Comparison of ENCODE assay signal across 9 cellular contexts in the genomic region with DNA sequence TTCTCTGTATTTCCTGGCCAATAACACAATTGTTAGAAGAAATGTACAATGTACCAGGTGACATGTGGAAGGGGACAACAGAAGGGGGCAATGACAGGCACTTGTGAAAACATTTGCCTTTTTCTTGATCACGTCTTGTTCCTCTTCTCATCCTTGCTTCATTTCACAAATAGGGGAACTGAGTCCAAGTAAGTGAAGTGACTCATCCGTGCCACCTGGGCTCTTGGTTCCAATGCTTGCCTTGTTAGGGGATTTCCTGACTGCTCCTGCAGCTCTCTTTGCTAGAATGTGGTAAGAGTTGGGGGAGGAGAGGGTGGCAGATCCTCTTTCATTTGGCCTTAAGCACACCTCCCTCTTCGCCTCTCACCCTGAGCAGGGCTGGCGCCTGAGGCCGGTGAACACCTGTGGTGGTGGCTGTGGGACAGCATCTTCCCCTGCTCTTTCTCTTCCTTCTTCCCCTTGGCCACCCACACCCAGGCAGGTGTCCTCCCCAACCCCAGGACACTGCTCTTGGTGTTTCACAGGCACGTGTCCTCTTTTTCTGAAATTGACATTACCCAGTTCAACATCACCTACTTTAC.
DNase-seq lines count a peak whose midpoint lies in the region; ATAC-seq, FAIRE-seq and TF ChIP-seq lines count a peak whose summit lies in the region.
"Had no signal": no experiment of that assay in that cellular context is flagged by ENCODE, and none has a peak within 500 bp of the region (broad histone marks: within the 10 kb centered on the region; RNA-seq: fewer than 3 reads in every experiment).

No MANE protein-coding gene starts in this region.

- DNase-seq in RCC 7860 (ENCODE audit: low spot score): peak; percentile 77
- DNase-seq in activated naive CD8-positive, alpha-beta T cell treated with anti-CD3 and anti-CD28 coated beads, Interleukin-2, amount 50 U/mL, for 24 hours: peak; percentile 62
- peak; percentile 17 for DNase-seq in stimulated activated CD8-positive, alpha-beta memory T cell treated with anti-CD3 and anti-CD28 coated beads, Interleukin-12 subunit alpha, Interleukin-12 subunit beta, amount 100 ng/mL, for 4 hours (ENCODE audit: low read depth)
- no peak for DNase-seq in foreskin fibroblast
- DNase-seq in NCI-H748 treated with DMSO at 0.1 percent for 48 hours (lab: John Stamatoyannopoulos, UW): no peak
- no peak for DNase-seq in NCI-H82 (lab: John Stamatoyannopoulos, UW)

- no peak for TF ChIP-seq CTCF in foreskin fibroblast (IDR thresholded peaks at IDR 0.05; ENCODE audit: low read depth, low read length)

- H3K27ac Mint-ChIP-seq in activated naive CD8-positive, alpha-beta T cell treated with anti-CD3 and anti-CD28 coated beads, Interleukin-2, amount 50 U/mL, for 24 hours: peak overlapping the region; percentile 82

- H3K36me3 Mint-ChIP-seq in activated naive CD8-positive, alpha-beta T cell treated with anti-CD3 and anti-CD28 coated beads, Interleukin-2, amount 50 U/mL, for 24 hours (ENCODE audit: low read depth): no peaks in the 10 kb centered on the region

- ATAC-seq in GM18907 (IDR thresholded peaks at IDR 0.05; ENCODE audit: unreplicated experiment) (peak; percentile 86), HG02981 (IDR thresholded peaks at IDR 0.05; ENCODE audit: unreplicated experiment) (peak; percentile 83)
- ATAC-seq in activated naive CD8-positive, alpha-beta T cell treated with anti-CD3 and anti-CD28 coated beads, Interleukin-2, amount 50 U/mL, for 24 hours: peak; percentile 92

- H3K4me1 Mint-ChIP-seq in activated naive CD8-positive, alpha-beta T cell treated with anti-CD3 and anti-CD28 coated beads, Interleukin-2, amount 50 U/mL, for 24 hours: peaks cover 55% of the 10 kb centered on the region

- peak overlapping the region; percentile 21 for H3K4me3 Mint-ChIP-seq in activated naive CD8-positive, alpha-beta T cell treated with anti-CD3 and anti-CD28 coated beads, Interleukin-2, amount 50 U/mL, for 24 hours

- H3K9me3 Mint-ChIP-seq in activated naive CD8-positive, alpha-beta T cell treated with anti-CD3 and anti-CD28 coated beads, Interleukin-2, amount 50 U/mL, for 24 hours: no peaks in the 10 kb centered on the region

- no peak overlapping the region for H3K4me3 ChIP-seq in foreskin fibroblast (ENCODE audit: low read depth in 1 of 2, low read length in 2 of 2)

- FAIRE-seq in RCC 7860 (lab: Jason Lieb, UNC): peak; percentile 79
- FAIRE-seq: islet of Langerhans had no signal

- peaks cover 4% of the 10 kb centered on the region for H3K27me3 Mint-ChIP-seq in activated naive CD8-positive, alpha-beta T cell treated with anti-CD3 and anti-CD28 coated beads, Interleukin-2, amount 50 U/mL, for 24 hours

Comparison
In these comparisons a context has a peak if more than half of its experiments do, and no peak if none do; other contexts are left out.
1. DNase-seq: peak in RCC 7860 (single experiment), activated naive CD8-positive, alpha-beta T cell treated with anti-CD3 and anti-CD28 coated beads, Interleukin-2, amount 50 U/mL, for 24 hours (single experiment) and stimulated activated CD8-positive, alpha-beta memory T cell treated with anti-CD3 and anti-CD28 coated beads, Interleukin-12 subunit alpha, Interleukin-12 subunit beta, amount 100 ng/mL, for 4 hours (single experiment); none in foreskin fibroblast (0 of 2), NCI-H748 treated with DMSO at 0.1 percent for 48 hours (single experiment) and NCI-H82 (single experiment).
2. Peak in every context shown above with its lines, with median percentiles within 50 percentile points of each other: ATAC-seq.